Comparison of ENCODE assay signal across 12 cellular contexts in genomic region chr12:76611533-76611932, GRCh38. TPM values are rescaled to one million over a fixed set of nuclear protein-coding genes. Genes with fewer than 3 reads are reported as not detected.
DNase-seq lines count a peak whose midpoint lies in the region; ATAC-seq, FAIRE-seq and TF ChIP-seq lines count a peak whose summit lies in the region.
"Had no signal": no experiment of that assay in that cellular context is flagged by ENCODE, and none has a peak within 500 bp of the region (broad histone marks: within the 10 kb centered on the region; RNA-seq: fewer than 3 reads in every experiment).

No MANE protein-coding gene starts in this region.

- no peak overlapping the region for H3K4me2 ChIP-seq in K562 (ENCODE audit: insufficient read depth, low read length)
- no peak overlapping the region for H3K4me2 ChIP-seq in mesendoderm (ENCODE audit: low read length)

- H3K18ac ChIP-seq in mesendoderm (ENCODE audit: low read length), result no peak overlapping the region

- H4K8ac ChIP-seq in mesendoderm (ENCODE audit: low read depth, low read length), result no peak overlapping the region

- no peak overlapping the region for H2BK5ac ChIP-seq in mesendoderm (ENCODE audit: low read length)

- H3K4ac ChIP-seq in mesendoderm (ENCODE audit: low read depth, low read length), result peak overlapping the region; percentile 52

- no peak overlapping the region for H3K23ac ChIP-seq in mesendoderm (ENCODE audit: low read length)

- peak; percentile 32 for FAIRE-seq in K562 (lab: Jason Lieb, UNC)
- FAIRE-seq: TTC549 had no signal

- TF ChIP-seq RAD21 in K562 (CRISPR knock-in tag; conservative IDR thresholded peaks at IDR 0.05 in 1 of 2, IDR thresholded peaks at IDR 0.05 in 1 of 2), result no peak

- no peak overlapping the region for H2BK120ac ChIP-seq in mesendoderm (ENCODE audit: low read depth, low read length)

- no TSS peak for BruUV-seq in K562 (replicated peaks; lab: Mats Ljungman, UMichigan)

- 3% methylated on average over 2 of the region's 2 CpGs for WGBS in K562 (ENCODE audit: insufficient coverage, low coverage, missing lambda C conversion rate)
- WGBS in mesendoderm (ENCODE audit: extremely low coverage, insufficient coverage, low lambda C conversion rate), result no CpG with 5 or more reads among the region's 2 CpGs

- DNase-seq in AG20443 (ENCODE audit: low spot score) (peak; percentile 79), MG63 (peak; percentile 44), K562 (ENCODE audit: extremely low read depth in 1 of 4, low spot score in 3 of 4) (peak in 1 of 4 experiments; percentile 23), mesendoderm (no peak), occipital lobe (lab: John Stamatoyannopoulos, UW) (no peak), T-helper 1 cell (no peak)
- DNase-seq: activated T-cell treated with anti-CD3 and anti-CD28 coated beads, Interleukin-2, amount 50 U/mL, for 72 hours; hippocampal formation; NCI-H774 had no signal

- ATAC-seq in K562, result peak; percentile 60; the same call in 2 of the 3 replicates
- ATAC-seq in HG02870 (IDR thresholded peaks at IDR 0.05; ENCODE audit: unreplicated experiment), result no peak
- ATAC-seq in GM19324 (IDR thresholded peaks at IDR 0.05; ENCODE audit: low FRiP score, unreplicated experiment), result no peak

- intact Hi-C loops in K562 (cut with micrococcal nuclease), result no loop called here

- H3K9me1 ChIP-seq in K562 (ENCODE audit: control insufficient read depth, insufficient read depth, low read length), result no peaks in the 10 kb centered on the region

- H3K4me3 ChIP-seq in MG63 (no peak overlapping the region), K562 (no peak overlapping the region), mesendoderm (ENCODE audit: low read length) (no peak overlapping the region)

- no peak overlapping the region for H2AFZ ChIP-seq in K562 (ENCODE audit: low read depth, low read length)

- H3K4me1 ChIP-seq in K562 (replicated peaks in 1 of 2; ENCODE audit: control insufficient read depth in 2 of 2, insufficient read depth in 2 of 2, low read length in 2 of 2) (0 out of 5 replicates have a peak, but pooled peaks cover 0 to 3% of the 10 kb centered on the region in 2 experiments), mesendoderm (ENCODE audit: control insufficient read depth, low read depth, low read length) (no peaks in the 10 kb centered on the region)

- H3K9ac ChIP-seq in K562 (ENCODE audit: insufficient read depth in 1 of 2, low read depth in 2 of 2, low read length in 2 of 2) (no peak overlapping the region), mesendoderm (ENCODE audit: low read length) (no peak overlapping the region)

- H3K79me2 ChIP-seq in K562 (ENCODE audit: control insufficient read depth, insufficient read depth, low read length) (no peaks in the 10 kb centered on the region), mesendoderm (ENCODE audit: control insufficient read depth, insufficient read depth, low read length) (no peaks in the 10 kb centered on the region)

- no peaks in the 10 kb centered on the region for H4K20me1 ChIP-seq in K562 (replicated peaks; ENCODE audit: control insufficient read depth, insufficient read depth, low read length)

- H3K56ac ChIP-seq in mesendoderm (ENCODE audit: low read length), result peak overlapping the region; percentile 17

- H3K9me3 ChIP-seq in MG63, result no peaks in the 10 kb centered on the region
- H3K9me3 ChIP-seq in K562 (replicated peaks; ENCODE audit: control insufficient read depth, insufficient read depth, low read depth, low read length), result no peaks in the 10 kb centered on the region

- no peak for TF ChIP-seq CTCF in K562 (IDR thresholded peaks at IDR 0.05 in 2 of 3, conservative IDR thresholded peaks at IDR 0.05 in 1 of 3; ENCODE audit: insufficient read depth in 2 of 3, low read depth in 1 of 3, low read length in 3 of 3)

- POLR2A ChIA-PET in K562 (lab: Yijun Ruan, JAX), result interaction anchor here (0.6 to 1.5 kb wide), 3 partner anchors 9 to 17 kb away, joined by 4 read pairs; no protein-coding TSS in a partner anchor

- H2AK5ac ChIP-seq in mesendoderm (ENCODE audit: low read length), result no peak overlapping the region

- H3K27me3 ChIP-seq in MG63 (no peaks in the 10 kb centered on the region), K562 (ENCODE audit: control insufficient read depth in 2 of 2, insufficient read depth in 2 of 2, low read length in 2 of 2) (no peaks in the 10 kb centered on the region; a peak in 1 of 5 replicates), mesendoderm (ENCODE audit: insufficient read depth, low read length, poor library complexity) (no peaks in the 10 kb centered on the region)

- TF ChIP-seq EP300 in K562 (IDR thresholded peaks at IDR 0.05; ENCODE audit: low read length), result no peak

- in situ Hi-C loops in K562 (cut with MboI), result no loop called here

- no peaks in the 10 kb centered on the region for H3K79me1 ChIP-seq in mesendoderm (ENCODE audit: low read length)

- H3K36me3 ChIP-seq in MG63 (no peaks in the 10 kb centered on the region), K562 (ENCODE audit: control insufficient read depth, insufficient read depth, low read length) (no peaks in the 10 kb centered on the region), mesendoderm (ENCODE audit: control insufficient read depth, insufficient read depth, low read length) (no peaks in the 10 kb centered on the region)

- no peak overlapping the region for H3K27ac ChIP-seq in K562 (ENCODE audit: extremely low read depth, low read depth, low read length)
- H3K27ac ChIP-seq in mesendoderm (ENCODE audit: low read depth, low read length), result no peak overlapping the region

- CTCF ChIA-PET in K562 (lab: Yijun Ruan, JAX; ENCODE audit: low intra/inter-chr PET ratio), result no interaction called here

- no peak overlapping the region for H4K5ac ChIP-seq in mesendoderm (ENCODE audit: low read length)

- TF ChIP-seq POLR2A in K562 (conservative IDR thresholded peaks at IDR 0.05), result no peak

- no peak overlapping the region for H2BK15ac ChIP-seq in mesendoderm (replicated peaks; ENCODE audit: low read depth)

TF ChIP-seq in K562, 482 proteins besides CTCF, POLR2A, EP300 and RAD21 (continues in another document):
- TF ChIP-seq NFE2 (IDR thresholded peaks at IDR 0.05; ENCODE audit: low read depth) (peak; percentile 54), ATF3 (IDR thresholded peaks at IDR 0.05) (peak; percentile 24; the same call in 1 of the 2 replicates), ATF3 (CRISPR knock-in tag; conservative IDR thresholded peaks at IDR 0.05) (no peak), RFX7 (CRISPR knock-in tag; IDR thresholded peaks at IDR 0.05) (no peak), ZNF316 (IDR thresholded peaks at IDR 0.05) (peak; percentile 20; the same call in 1 of the 2 replicates), ARID3B (CRISPR knock-in tag; IDR thresholded peaks at IDR 0.05; ENCODE audit: borderline replicate concordance) (no peak), JUND (IDR thresholded peaks at IDR 0.05; ENCODE audit: borderline replicate concordance, low read depth, low read length) (peak; percentile 25; the same call in 1 of the 2 replicates), JUND (tag; IDR thresholded peaks at IDR 0.05; ENCODE audit: borderline replicate concordance, low read depth, low read length) (0 out of 3 replicates have a peak, but pooled peaks have one; percentile 20), BACH1 (tag; IDR thresholded peaks at IDR 0.05) (peak; percentile 42; the same call in 1 of the 2 replicates), FOSL1 (tag; conservative IDR thresholded peaks at IDR 0.05) (peak; percentile 58), MAFG (tag; conservative IDR thresholded peaks at IDR 0.05) (0 out of 2 replicates have a peak, but pooled peaks have one; percentile 15), SMAD4 (CRISPR knock-in tag; conservative IDR thresholded peaks at IDR 0.05) (no peak)

RNA-seq across cellular contexts. Expression of gene OSBPL8, which starts 52.0 kb away (rescaled TPM):
- total RNA-seq in MG63 (2014; rRNA removed; shearing (Covaris generic); ENCODE audit: low replicate concordance), result 43.7 and 71.7 TPM in 2 replicates
- 52.8 and 159 TPM in 2 replicates for total RNA-seq in K562 (2011; cell fraction: chromatin; rRNA removed; ENCODE audit: low replicate concordance)
- 43.4 and 53.4 TPM in 2 replicates for total RNA-seq in K562 (2011; cell fraction: nucleolus; rRNA removed)
- 46.3 and 48.5 TPM in 2 replicates for total RNA-seq in K562 (2011; cell fraction: nucleoplasm; rRNA removed)
- 28.3 and 32.1 TPM in 2 replicates for total RNA-seq in K562 (2014; rRNA removed)
- 81.0 and 94.9 TPM in 2 replicates for total RNA-seq in K562 (2014; rRNA removed; fragmentation: Illumina TruSeq; extraction: Trizol)
- 70.2 and 78.3 TPM in 2 replicates for total RNA-seq in K562 (2015; rRNA removed; fragmentation: Illumina TruSeq; extraction: Trizol)
- total RNA-seq in K562 (2021), result 82.7 and 88.6 TPM in 2 replicates
- 34.2 and 52.7 TPM in 2 replicates for polyA plus RNA-seq in K562 (2011; rRNA removed)
- polyA plus RNA-seq in K562 (2011; cell fraction: cytosol; rRNA removed), result 15.3 and 41.1 TPM in 2 replicates
- 19.3 and 21.6 TPM in 2 replicates for polyA plus RNA-seq in K562 (2011; cell fraction: nucleus; rRNA removed)
- polyA plus RNA-seq in K562 (2012), result 28.9 and 29.0 TPM in 2 replicates
- polyA plus RNA-seq in K562 (2014; fragmentation: Illumina TruSeq; extraction: Trizol), result 36.2 and 42.8 TPM in 2 replicates
- polyA plus RNA-seq in K562 (2014; fragmentation: Nextera tagmentation; extraction: Ambion mirVana), result 10 to 100 TPM; 17.4 to 19.9 TPM
- 25.6 and 31.4 TPM in 2 replicates for polyA plus RNA-seq in K562 (2014; rRNA removed)
- 334 and 360 TPM in 2 replicates for polyA minus RNA-seq in K562 (2011; rRNA and poly(A)+ RNA removed)
- 66.7 and 80.0 TPM in 2 replicates for polyA minus RNA-seq in K562 (2011; cell fraction: cytosol; rRNA and poly(A)+ RNA removed)
- 73.6 and 124 TPM in 2 replicates for polyA minus RNA-seq in K562 (2011; cell fraction: nucleus; rRNA and poly(A)+ RNA removed)
- polyA plus RNA-seq in mesendoderm (2013, experiment 1 of 2), result 38.7 TPM
- 37.7 TPM for polyA plus RNA-seq in mesendoderm (2013, experiment 2 of 2)
- total RNA-seq in occipital lobe, result 187 TPM

Comparison
In these comparisons a context has a peak if more than half of its experiments do, and no peak if none do; other contexts are left out.
1. DNase-seq: peak in AG20443 (single experiment) and MG63 (single experiment); none in mesendoderm (single experiment), occipital lobe (single experiment) and T-helper 1 cell (0 of 5).